Comparison of ENCODE assay signal across 8 cellular contexts in the genomic region with DNA sequence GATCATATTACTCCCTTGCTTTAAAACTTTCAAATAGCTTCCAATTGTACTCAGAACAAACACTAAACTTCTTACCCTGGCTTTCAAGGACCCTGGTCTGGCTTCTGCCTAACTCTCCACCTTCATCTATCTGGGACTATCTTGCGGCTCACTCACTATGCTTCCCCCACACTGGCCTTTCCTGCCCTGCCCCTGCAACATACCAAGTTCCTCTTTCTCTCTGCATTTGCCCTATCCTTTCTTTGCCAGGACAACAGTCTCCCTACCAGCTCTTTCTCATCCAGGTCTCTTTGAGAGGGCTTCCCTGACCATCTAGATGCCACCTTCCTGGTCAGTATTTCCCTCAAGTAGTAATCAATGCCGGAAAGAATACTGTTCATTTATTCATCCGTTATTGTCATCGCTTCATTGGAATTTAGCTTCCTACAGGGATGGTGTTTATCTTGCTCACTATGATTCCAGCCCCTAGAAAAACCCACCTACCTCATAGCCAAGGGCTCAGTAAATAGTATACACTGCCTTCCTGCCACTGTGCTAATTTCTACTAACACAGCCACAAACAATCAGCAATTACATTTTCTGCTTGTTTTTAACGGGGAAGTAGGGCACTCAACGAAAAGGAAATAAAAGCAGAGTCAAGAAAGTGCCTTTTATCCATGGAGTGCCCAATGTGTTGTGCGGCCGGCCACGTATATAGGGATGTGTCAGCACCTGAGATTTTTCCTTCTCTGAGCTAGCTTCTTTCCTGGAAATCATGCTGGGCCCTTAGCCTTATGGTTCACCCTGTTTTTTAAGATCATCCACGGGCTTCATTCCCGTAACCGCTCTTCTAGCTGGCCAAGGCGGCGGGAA. TPM values are rescaled to one million over a fixed set of nuclear protein-coding genes. Genes with fewer than 3 reads are reported as not detected.
DNase-seq lines count a peak whose midpoint lies in the region; ATAC-seq and TF ChIP-seq lines count a peak whose summit lies in the region.

No MANE protein-coding gene starts in this region.

- H3K9ac ChIP-seq in HUES64 (ENCODE audit: low read depth, low read length), result peak overlapping the region; percentile 98
- H3K9ac ChIP-seq in mucosa of stomach (ENCODE audit: low read length), result peak overlapping the region; percentile 56

- peaks cover 16% of the 10 kb centered on the region for H3K4me1 Mint-ChIP-seq in Caco-2 (ENCODE audit: low read depth, unreplicated experiment)
- peaks cover 16% of the 10 kb centered on the region for H3K4me1 Mint-ChIP-seq in MCF 10A (ENCODE audit: insufficient read depth, unreplicated experiment)

- no peaks in the 10 kb centered on the region for H3K27me3 ChIP-seq in Caco-2 (replicated peaks; ENCODE audit: control insufficient read depth, insufficient read depth, low read length)
- no peaks in the 10 kb centered on the region for H3K27me3 ChIP-seq in HUES64 (ENCODE audit: insufficient read depth, low read length)
- H3K27me3 ChIP-seq in mucosa of stomach (ENCODE audit: control insufficient read depth, insufficient read depth, low read length), result no peaks in the 10 kb centered on the region

- CTCF ChIA-PET in Caco-2 (lab: Charles Lee) (interaction anchor here (0.6 to 0.8 kb wide), 5 partner anchors 8 to 1055 kb away, joined by 3 to 4 read pairs (median 3); no protein-coding TSS in a partner anchor), MCF 10A (lab: Yijun Ruan, JAX) (interaction anchor here (0.8 to 2.1 kb wide), 5 partner anchors 12 to 1386 kb away, joined by 3 to 7 read pairs (median 4); no protein-coding TSS in a partner anchor)

- no peaks in the 10 kb centered on the region for H3K9me3 Mint-ChIP-seq in Caco-2 (ENCODE audit: unreplicated experiment)
- no peaks in the 10 kb centered on the region for H3K9me3 Mint-ChIP-seq in MCF 10A (ENCODE audit: unreplicated experiment)

- no peaks in the 10 kb centered on the region for H3K36me3 Mint-ChIP-seq in Caco-2 (ENCODE audit: insufficient read depth, unreplicated experiment)
- no peaks in the 10 kb centered on the region for H3K36me3 Mint-ChIP-seq in MCF 10A (ENCODE audit: insufficient read depth, unreplicated experiment)

- TF ChIP-seq CTCF in Caco-2 (IDR thresholded peaks at IDR 0.05; ENCODE audit: insufficient read depth in 1 of 2, low read depth in 1 of 2, low read length in 1 of 2, severe bottlenecking in 1 of 2, unreplicated experiment in 1 of 2) (no peak), MCF 10A (IDR thresholded peaks at IDR 0.05; ENCODE audit: unreplicated experiment) (no peak)

- H3K4me3 Mint-ChIP-seq in Caco-2 (ENCODE audit: unreplicated experiment) (no peak overlapping the region), MCF 10A (ENCODE audit: unreplicated experiment) (no peak overlapping the region)

- peaks cover 11% of the 10 kb centered on the region for H3K4me1 ChIP-seq in Caco-2
- peaks cover 36% of the 10 kb centered on the region for H3K4me1 ChIP-seq in HUES64 (ENCODE audit: insufficient read depth, low read length)
- no peaks in the 10 kb centered on the region for H3K4me1 ChIP-seq in mucosa of stomach (ENCODE audit: control insufficient read depth, insufficient read depth, low read length)

- TSS peak; percentile 90 for BruUV-seq in Caco-2 (replicated peaks; lab: Mats Ljungman, UMichigan)
- BruUV-seq in MCF 10A (replicated peaks; lab: Mats Ljungman, UMichigan), result TSS peak; percentile 73

- peak overlapping the region; percentile 98 for H3K27ac ChIP-seq in HUES64 (ENCODE audit: low read depth, low read length)

- H3K27me3 Mint-ChIP-seq in Caco-2 (ENCODE audit: insufficient read depth, unreplicated experiment) (no peaks in the 10 kb centered on the region), MCF 10A (ENCODE audit: insufficient read depth, unreplicated experiment) (no peaks in the 10 kb centered on the region)

- DNase-seq in Caco-2 (no peak), MCF 10A (ENCODE audit: unreplicated experiment) (no peak), COLO829 (ENCODE audit: low spot score) (no peak), activated T-cell treated with anti-CD3 and anti-CD28 coated beads for 4 hours (no peak)
- no peak for DNase-seq in activated effector memory CD4-positive, alpha-beta T cell treated with anti-CD3 and anti-CD28 coated beads, Interleukin-2, amount 50 U/mL, for 16 hours

- ATAC-seq in GM21447 (IDR thresholded peaks at IDR 0.05; ENCODE audit: unreplicated experiment), result peak; percentile 8

- intact Hi-C loops in Caco-2 (cut with micrococcal nuclease; ENCODE audit: unreplicated experiment) (loop anchor here (2.0 to 5.0 kb wide), 3 partner anchors 98 to 333 kb away; a partner anchor contains a TSS), MCF 10A (cut with micrococcal nuclease) (loop anchor here (2.0 to 10.0 kb wide), 3 partner anchors 58 to 335 kb away; no protein-coding TSS in a partner anchor)

- 22% methylated on average over 14 of the region's 14 CpGs for WGBS in HUES64

- H3K36me3 ChIP-seq in Caco-2 (ENCODE audit: control insufficient read depth, insufficient read depth, low read length), result no peaks in the 10 kb centered on the region
- no peaks in the 10 kb centered on the region; the same call in none of the 2 replicates for H3K36me3 ChIP-seq in HUES64 (ENCODE audit: insufficient read depth, low read length)
- H3K36me3 ChIP-seq in mucosa of stomach (ENCODE audit: control insufficient read depth, insufficient read depth, low read length), result no peaks in the 10 kb centered on the region

- H3K27ac Mint-ChIP-seq in Caco-2 (ENCODE audit: unreplicated experiment) (no peak overlapping the region), MCF 10A (ENCODE audit: low read depth, unreplicated experiment) (no peak overlapping the region)

- H3K9me3 ChIP-seq in Caco-2 (no peaks in the 10 kb centered on the region), HUES64 (ENCODE audit: insufficient read depth, low read depth, low read length) (no peaks in the 10 kb centered on the region), mucosa of stomach (ENCODE audit: control insufficient read depth, low read length) (no peaks in the 10 kb centered on the region)

- H3K4me3 ChIP-seq in Caco-2 (ENCODE audit: low read depth, low read length), result peak overlapping the region; percentile 54
- H3K4me3 ChIP-seq in HUES64 (ENCODE audit: low read length), result peak overlapping the region; percentile 78
- peak overlapping the region; percentile 70 for H3K4me3 ChIP-seq in mucosa of stomach (ENCODE audit: low read length)

- POLR2A ChIA-PET in Caco-2 (lab: Charles Lee) (no interaction called here), MCF 10A (lab: Yijun Ruan, JAX) (interaction anchor here (0.8 to 1.2 kb wide), 3 partner anchors 23 to 232 kb away, joined by 3 read pairs; no protein-coding TSS in a partner anchor)

RNA-seq across cellular contexts. Expression of a gene that starts 0.5 kb away (rescaled TPM):
- total RNA-seq in Caco-2 (2022) (17.6 and 19.4 TPM in 2 replicates), MCF 10A (2022) (4.0 and 8.0 TPM in 2 replicates)
- polyA plus RNA-seq in HUES64 (2013, experiment 1 of 2), result 30.8 TPM
- polyA plus RNA-seq in HUES64 (2013, experiment 2 of 2), result 32.2 TPM
